Comparison of ENCODE assay signal across 8 cellular contexts in the genomic region with DNA sequence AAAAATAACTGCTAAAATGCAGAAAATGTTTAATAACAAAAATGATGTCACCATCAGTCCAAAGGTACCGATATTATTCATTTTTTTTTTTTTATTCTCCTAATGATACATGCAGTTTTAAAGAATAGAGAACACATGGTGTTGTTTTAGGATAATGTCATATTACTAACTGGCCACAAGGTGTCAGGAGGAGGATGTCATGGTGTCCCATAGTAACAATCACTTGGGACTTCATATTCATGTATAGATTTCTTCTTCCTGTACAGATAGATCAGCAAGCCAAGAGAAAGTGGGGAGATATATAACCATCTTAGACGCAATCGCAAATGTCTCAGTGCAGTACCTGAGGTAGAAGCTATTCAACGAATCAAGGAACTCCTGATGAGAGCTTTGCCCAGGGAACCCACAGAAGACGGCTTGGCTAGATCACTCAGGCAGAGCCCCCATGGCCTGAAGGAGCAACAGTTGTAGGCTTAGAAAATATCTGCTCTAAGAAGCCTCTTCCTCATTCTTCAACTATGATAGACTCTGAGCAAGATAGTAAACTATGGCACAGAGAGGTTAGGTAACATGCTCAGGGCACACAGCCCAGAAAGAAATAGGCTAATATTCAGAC. TPM values are rescaled to one million over a fixed set of nuclear protein-coding genes. Genes with fewer than 3 reads are reported as not detected.
DNase-seq lines count a peak whose midpoint lies in the region; ATAC-seq and TF ChIP-seq lines count a peak whose summit lies in the region.

No MANE protein-coding gene starts in this region.

- ATAC-seq in GM18861 (IDR thresholded peaks at IDR 0.05; ENCODE audit: unreplicated experiment): peak; percentile 97
- peak; percentile 84 for ATAC-seq in HG03064 (IDR thresholded peaks at IDR 0.05; ENCODE audit: low read depth, unreplicated experiment)

- no peaks in the 10 kb centered on the region for H3K4me1 Mint-ChIP-seq in chondrocyte (ENCODE audit: low read depth)

- no peak overlapping the region for H3K4me3 Mint-ChIP-seq in chondrocyte (ENCODE audit: unreplicated experiment)

- peaks cover 4% of the 10 kb centered on the region for H3K27me3 Mint-ChIP-seq in chondrocyte (ENCODE audit: low read depth)

- peak; percentile 76 for TF ChIP-seq CTCF in chondrocyte (IDR thresholded peaks at IDR 0.05)

- no peak overlapping the region for H3K27ac Mint-ChIP-seq in chondrocyte (ENCODE audit: unreplicated experiment)

- no peaks in the 10 kb centered on the region for H3K9me3 Mint-ChIP-seq in chondrocyte (ENCODE audit: low read depth)

- no peaks in the 10 kb centered on the region for H3K36me3 Mint-ChIP-seq in chondrocyte (ENCODE audit: low read depth)

- DNase-seq in COLO668 (lab: John Stamatoyannopoulos, UW; ENCODE audit: unreplicated experiment) (peak; percentile 12), NCI-H2227 (lab: John Stamatoyannopoulos, UW; ENCODE audit: unreplicated experiment) (peak; percentile 25), chondrocyte (ENCODE audit: low spot score) (no peak), non-pigmented ciliary epithelial cell (ENCODE audit: low read depth) (peak; percentile 2), NCI-H187 (lab: John Stamatoyannopoulos, UW) (no peak), NCI-H526 treated with DMSO at 0.1 percent for 48 hours (lab: John Stamatoyannopoulos, UW) (no peak)

RNA-seq across cellular contexts. Expression of a gene that starts 12.3 kb away (rescaled TPM):
- not detected in 3 replicates for total RNA-seq in chondrocyte

RNA-seq across cellular contexts. Expression of a gene that starts 22.5 kb away (rescaled TPM):
- total RNA-seq in chondrocyte: not detected in 3 replicates

RNA-seq across cellular contexts. Expression of a gene that starts 25.1 kb away (rescaled TPM):
- total RNA-seq in chondrocyte: not detected in 3 replicates

RNA-seq across cellular contexts. Expression of a gene that starts 32.7 kb away (rescaled TPM):
- not detected in 3 replicates for total RNA-seq in chondrocyte

RNA-seq across cellular contexts. Expression of a gene that starts 48.0 kb away (rescaled TPM):
- total RNA-seq in chondrocyte: not detected in 3 replicates

Comparison
In these comparisons a context has a peak if more than half of its experiments do, and no peak if none do; other contexts are left out.
1. DNase-seq: peak in COLO668 (single experiment), NCI-H2227 (single experiment) and non-pigmented ciliary epithelial cell (single experiment); none in chondrocyte (single experiment), NCI-H187 (0 of 2) and NCI-H526 treated with DMSO at 0.1 percent for 48 hours (single experiment).